In genomic region chr3:74501001-74501400, GRCh38 we compare ENCODE assay signal across 19 cellular contexts.
A peak's percentile ranks its signal among the peaks of the same experiment; 100 is the strongest.
DNase-seq lines count a peak whose midpoint lies in the region; ATAC-seq, FAIRE-seq and TF ChIP-seq lines count a peak whose summit lies in the region.
"Had no signal": no experiment of that assay in that cellular context is flagged by ENCODE, and none has a peak within 500 bp of the region (broad histone marks: within the 10 kb centered on the region; RNA-seq: fewer than 3 reads in every experiment).

No MANE protein-coding gene starts in this region.

- H3K79me2 ChIP-seq in HepG2 (ENCODE audit: insufficient read depth, low read length) = no peaks in the 10 kb centered on the region

- no peak for TF ChIP-seq RAD21 in HepG2 (CRISPR knock-in tag; IDR thresholded peaks at IDR 0.05)

- H3K27me3 ChIP-seq in HepG2 (ENCODE audit: control insufficient read depth in 1 of 2, insufficient read depth in 2 of 2, low read length in 2 of 2) = no peaks in the 10 kb centered on the region; a peak in 1 of 5 replicates
- no peaks in the 10 kb centered on the region for H3K27me3 ChIP-seq in right lobe of liver
- no peaks in the 10 kb centered on the region for H3K27me3 ChIP-seq in brain microvascular endothelial cell (replicated peaks)
- H3K27me3 ChIP-seq: BLaER1 treated with 17β-estradiol and CSF1 and Interleukin-3, amounts not matched to agents 10 nM and 100 nM; SJSA1 had no signal

- WGBS in HepG2 (ENCODE audit: low lambda C conversion rate) = 41% methylated on average over 5 of the region's 7 CpGs
- 94% methylated on average over 5 of the region's 7 CpGs for WGBS in right lobe of liver (ENCODE audit: insufficient coverage, low coverage, low lambda C conversion rate, missing lambda C conversion rate)

- no peak overlapping the region for H3K4me2 ChIP-seq in HepG2 (ENCODE audit: low read depth, low read length)
- H3K4me2 ChIP-seq: BLaER1 treated with 17β-estradiol and CSF1 and Interleukin-3, amounts not matched to agents 10 nM and 100 nM; KMS-11 had no signal

- no peak overlapping the region for H3K9ac ChIP-seq in HepG2 (ENCODE audit: insufficient read depth, low read depth, low read length)
- H3K9ac ChIP-seq: BLaER1 treated with 17β-estradiol and CSF1 and Interleukin-3, amounts not matched to agents 10 nM and 100 nM; KMS-11 had no signal

- no peak overlapping the region for H2AFZ ChIP-seq in HepG2 (ENCODE audit: low read length)

- H3K36me3 ChIP-seq in HepG2 (replicated peaks in 1 of 2; ENCODE audit: control insufficient read depth in 1 of 2, insufficient read depth in 2 of 2, low read length in 2 of 2) (no peaks in the 10 kb centered on the region), right lobe of liver (no peaks in the 10 kb centered on the region), brain microvascular endothelial cell (replicated peaks) (no peaks in the 10 kb centered on the region)
- H3K36me3 ChIP-seq: BLaER1 treated with 17β-estradiol and CSF1 and Interleukin-3, amounts not matched to agents 10 nM and 100 nM; SJSA1 had no signal

- DNase-seq in HepG2 (ENCODE audit: low spot score) (no peak), right lobe of liver (no peak), SW480 (ENCODE audit: low spot score) (peak; percentile 78), fibroblast of mammary gland (ENCODE audit: low read depth) (peak; percentile 10), NCI-H187 (lab: John Stamatoyannopoulos, UW) (no peak), brain microvascular endothelial cell (no peak), SIG-M5 treated with dmso at 0.1 percent for 504 hours (lab: John Stamatoyannopoulos, UW; ENCODE audit: unreplicated experiment) (no peak)
- DNase-seq: Calu3; CD8-positive, alpha-beta T cell; DMS53; HCEC 1CT; MV-4-11; NCI-H1694 treated with DMSO at 0.1 percent for 48 hours; NCI-H2107; NCI-H510A treated with DMSO at 0.1 percent for 48 hours had no signal

- POLR2A ChIA-PET in HepG2 (lab: Yijun Ruan, JAX) = no interaction called here

- no peaks in the 10 kb centered on the region for H3K9me3 ChIP-seq in HepG2 (ENCODE audit: low read length)
- no peaks in the 10 kb centered on the region for H3K9me3 ChIP-seq in right lobe of liver
- H3K9me3 ChIP-seq: BLaER1 treated with 17β-estradiol and CSF1 and Interleukin-3, amounts not matched to agents 10 nM and 100 nM; SJSA1 had no signal

- intact Hi-C loops in HepG2 (cut with micrococcal nuclease; ENCODE audit: unreplicated experiment) = no loop called here
- intact Hi-C loops in right lobe of liver (cut with DNase I) = no loop called here

- BruUV-seq in HepG2 (replicated peaks; lab: Mats Ljungman, UMichigan) = no TSS peak

- TF ChIP-seq POLR2A in HepG2 (IDR thresholded peaks at IDR 0.05; ENCODE audit: insufficient read depth in 1 of 2, low read depth in 2 of 2, low read length in 2 of 2) = no peak
- TF ChIP-seq POLR2A in right lobe of liver (IDR thresholded peaks at IDR 0.05) = no peak

- H3K27ac ChIP-seq in HepG2 (ENCODE audit: extremely low read length, insufficient read depth, low read length) (no peak overlapping the region), right lobe of liver (no peak overlapping the region), brain microvascular endothelial cell (no peak overlapping the region)
- H3K27ac ChIP-seq: BLaER1 treated with 17β-estradiol and CSF1 and Interleukin-3, amounts not matched to agents 10 nM and 100 nM; KMS-11; SJSA1 had no signal

- H3K4me3 ChIP-seq in HepG2 (replicated peaks in 1 of 3; ENCODE audit: insufficient read depth in 1 of 3, low read depth in 2 of 3, low read length in 3 of 3) = no peak overlapping the region
- H3K4me3 ChIP-seq in right lobe of liver = no peak overlapping the region
- H3K4me3 ChIP-seq in fibroblast of mammary gland (ENCODE audit: control insufficient read depth, low read depth, low read length) = no peak overlapping the region
- H3K4me3 ChIP-seq in brain microvascular endothelial cell (ENCODE audit: low read depth, low read length) = no peak overlapping the region
- H3K4me3 ChIP-seq: BLaER1 treated with 17β-estradiol and CSF1 and Interleukin-3, amounts not matched to agents 10 nM and 100 nM; SJSA1 had no signal

- no peak for TF ChIP-seq EP300 in HepG2 (IDR thresholded peaks at IDR 0.05; ENCODE audit: low read depth in 2 of 2, low read length in 2 of 2)
- no peak for TF ChIP-seq EP300 in HepG2 (CRISPR knock-in tag; IDR thresholded peaks at IDR 0.05; ENCODE audit: borderline replicate concordance)

- ATAC-seq in HepG2 (no peak), right lobe of liver (no peak), HG02884 (IDR thresholded peaks at IDR 0.05; ENCODE audit: unreplicated experiment) (no peak)
- ATAC-seq: CD8-positive, alpha-beta T cell had no signal

- CTCF ChIA-PET in HepG2 (lab: Yijun Ruan, JAX; ENCODE audit: low intra/inter-chr PET ratio, low total read pairs) = no interaction called here

- no peaks in the 10 kb centered on the region for H3K4me1 ChIP-seq in HepG2 (ENCODE audit: insufficient read depth, low read length)
- no peaks in the 10 kb centered on the region for H3K4me1 ChIP-seq in right lobe of liver
- H3K4me1 ChIP-seq: BLaER1 treated with 17β-estradiol and CSF1 and Interleukin-3, amounts not matched to agents 10 nM and 100 nM; SJSA1 had no signal

- in situ Hi-C loops in HepG2 (cut with HindIII; ENCODE audit: extremely low pct_ligation_motif_present, low pct_unique_long_range_greater_than_20kb) = no loop called here
- in situ Hi-C loops in brain microvascular endothelial cell (cut with HindIII; ENCODE audit: low pct_ligation_motif_present, low sequenced_read_pairs) = no loop called here

- no peak for FAIRE-seq in HepG2 (lab: Jason Lieb, UNC)

- TF ChIP-seq CTCF in HepG2 (CRISPR knock-in tag; IDR thresholded peaks at IDR 0.05) (no peak), right lobe of liver (IDR thresholded peaks at IDR 0.05) (no peak), fibroblast of mammary gland (conservative IDR thresholded peaks at IDR 0.05; ENCODE audit: control insufficient read depth, insufficient read depth, low read depth, low read length) (no peak), brain microvascular endothelial cell (IDR thresholded peaks at IDR 0.05; ENCODE audit: low read depth, low read length, missing control alignments) (no peak)

- H4K20me1 ChIP-seq in HepG2 (ENCODE audit: insufficient read depth, low read length) = no peaks in the 10 kb centered on the region
- H4K20me1 ChIP-seq: BLaER1 treated with 17β-estradiol and CSF1 and Interleukin-3, amounts not matched to agents 10 nM and 100 nM had no signal

TF ChIP-seq in HepG2, 621 proteins besides CTCF, POLR2A, EP300 and RAD21:
- peak; percentile 55; the same call in 1 of the 2 replicates for TF ChIP-seq MNT (IDR thresholded peaks at IDR 0.05)
- TF ChIP-seq REXO4 (CRISPR knock-in tag; IDR thresholded peaks at IDR 0.05; ENCODE audit: borderline replicate concordance) = no peak
- TF ChIP-seq RAD51 (IDR thresholded peaks at IDR 0.05; ENCODE audit: borderline replicate concordance) = peak; percentile 72; the same call in 1 of the 2 replicates
- TF ChIP-seq ZNF24 (IDR thresholded peaks at IDR 0.05) = no peak
- TF ChIP-seq MLXIP (CRISPR knock-in tag; IDR thresholded peaks at IDR 0.05; ENCODE audit: borderline replicate concordance) = no peak
- TF ChIP-seq USF2 (IDR thresholded peaks at IDR 0.05; ENCODE audit: low read depth, low read length) = peak; percentile 81
- no peak for TF ChIP-seq USF2 (CRISPR knock-in tag; IDR thresholded peaks at IDR 0.05; ENCODE audit: borderline replicate concordance)
TF ChIP-seq in HepG2: peak in this region for 3.

Comparison
In these comparisons a context has a peak if more than half of its experiments do, and no peak if none do; other contexts are left out.
1. DNase-seq: peak in SW480 (single experiment) and fibroblast of mammary gland (single experiment); none in HepG2 (single experiment), right lobe of liver (0 of 3), NCI-H187 (0 of 2), brain microvascular endothelial cell (single experiment) and SIG-M5 treated with dmso at 0.1 percent for 504 hours (single experiment).